9 cellular contexts compared by ENCODE assay signal in the genomic region with DNA sequence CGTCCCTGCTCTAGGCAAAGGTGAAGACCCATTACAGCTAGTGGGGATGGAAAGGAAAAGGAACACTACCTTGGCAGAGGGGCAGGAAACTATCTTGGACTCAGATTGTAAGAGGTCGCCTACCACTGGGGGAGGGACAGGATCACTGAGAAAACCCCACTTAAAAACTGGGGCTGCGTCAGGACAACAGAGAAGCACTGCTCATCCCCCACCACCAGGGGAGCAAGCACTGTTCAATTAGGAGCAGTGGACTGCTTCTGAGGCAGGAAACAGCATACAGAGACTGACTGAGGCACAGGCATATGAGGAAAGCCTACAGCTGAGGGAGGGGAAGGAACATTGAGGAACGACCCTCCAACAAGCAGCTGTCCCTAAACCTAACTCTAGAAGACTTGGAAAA. TPM values are rescaled to one million over a fixed set of nuclear protein-coding genes. Genes with fewer than 3 reads are reported as not detected.
DNase-seq lines count a peak whose midpoint lies in the region; ATAC-seq and TF ChIP-seq lines count a peak whose summit lies in the region.
"Had no signal": no experiment of that assay in that cellular context is flagged by ENCODE, and none has a peak within 500 bp of the region (broad histone marks: within the 10 kb centered on the region; RNA-seq: fewer than 3 reads in every experiment).

No MANE protein-coding gene starts in this region.

- no peak for TF ChIP-seq EP300 in upper lobe of left lung (IDR thresholded peaks at IDR 0.05)

- no peaks in the 10 kb centered on the region for H3K9me3 ChIP-seq in upper lobe of left lung

- TF ChIP-seq POLR2A in upper lobe of left lung (IDR thresholded peaks at IDR 0.05) = no peak

- WGBS in upper lobe of left lung, 2 donors = 74 to 90% methylated on average over 4 of the region's 4 CpGs

- DNase-seq in HT-29 (ENCODE audit: low spot score) (peak; percentile 45), ecto neural progenitor cell (ENCODE audit: low spot score) (peak; percentile 60), SW480 (ENCODE audit: low spot score) (no peak), dorsolateral prefrontal cortex (no peak), upper lobe of left lung (no peak)
- DNase-seq in stimulated activated naive CD8-positive, alpha-beta T cell treated with anti-CD3 and anti-CD28 coated beads, Interleukin-15, Interleukin-2, amounts not matched to agents 100 U/mL and 50 U/mL, for 24 hours = peak; percentile 20

- H3K27me3 ChIP-seq in dorsolateral prefrontal cortex (no peaks in the 10 kb centered on the region), upper lobe of left lung (no peaks in the 10 kb centered on the region)

- no peaks in the 10 kb centered on the region for H3K4me1 ChIP-seq in upper lobe of left lung

- peak; percentile 91 for TF ChIP-seq CTCF in GM12875 (IDR thresholded peaks at IDR 0.05; ENCODE audit: borderline replicate concordance, insufficient read depth, low read depth, low read length)
- peak in 7 of 56 donors; percentile 9 to 44 (median 17) for TF ChIP-seq CTCF in dorsolateral prefrontal cortex (IDR thresholded peaks at IDR 0.05 in 54 of 56, conservative IDR thresholded peaks at IDR 0.05 in 2 of 56; ENCODE audit: low read depth in 1 of 56, partially characterized antibody in 56 of 56)
- peak in 1 of 6 experiments; percentile 18 for TF ChIP-seq CTCF in upper lobe of left lung (IDR thresholded peaks at IDR 0.05)

- intact Hi-C loops in dorsolateral prefrontal cortex (cut with DNase I) = no loop called here

- ATAC-seq in GM21423 (IDR thresholded peaks at IDR 0.05; ENCODE audit: unreplicated experiment) = peak; percentile 83
- ATAC-seq in stimulated activated naive CD8-positive, alpha-beta T cell treated with anti-CD3 and anti-CD28 coated beads, Interleukin-15, Interleukin-2, amounts not matched to agents 100 U/mL and 50 U/mL, for 24 hours = no peak
- no peak for ATAC-seq in upper lobe of left lung (ENCODE audit: low FRiP score in 2 of 2)

- no peak overlapping the region for H3K27ac ChIP-seq in dorsolateral prefrontal cortex
- no peak overlapping the region for H3K27ac ChIP-seq in upper lobe of left lung
- H3K27ac ChIP-seq: SK-N-MC had no signal

- H3K36me3 ChIP-seq in upper lobe of left lung = peaks cover 0 to 31% (median 4%) of the 10 kb centered on the region in 4 donors

- H3K4me3 ChIP-seq in GM12875 (ENCODE audit: low read depth, low read length) (no peak overlapping the region), dorsolateral prefrontal cortex (no peak overlapping the region), upper lobe of left lung (no peak overlapping the region)
- H3K4me3 ChIP-seq: SK-N-MC had no signal

RNA-seq across cellular contexts. Expression of gene DLAT, which starts 20.8 kb away (rescaled TPM):
- total RNA-seq in HT-29 (2014; rRNA removed; shearing (Covaris generic)) = 37.2 and 42.4 TPM in 2 replicates
- total RNA-seq in dorsolateral prefrontal cortex (10 to 100 TPM; 19.8 to 50.8 (median 37.3) TPM), upper lobe of left lung (10 to 100 TPM; 12.6 to 37.7 (median 27.2) TPM)

Comparison
In these comparisons a context has a peak if more than half of its experiments do, and no peak if none do; other contexts are left out.
1. DNase-seq: peak in HT-29 (single experiment), ecto neural progenitor cell (single experiment) and stimulated activated naive CD8-positive, alpha-beta T cell treated with anti-CD3 and anti-CD28 coated beads, Interleukin-15, Interleukin-2, amounts not matched to agents 100 U/mL and 50 U/mL, for 24 hours (single experiment); none in SW480 (single experiment), dorsolateral prefrontal cortex (0 of 10) and upper lobe of left lung (0 of 2).